In genomic region chrX:41705680-41706374, GRCh38 we compare ENCODE assay signal across 9 cellular contexts. TPM values are rescaled to one million over a fixed set of nuclear protein-coding genes. Genes with fewer than 3 reads are reported as not detected.
DNase-seq lines count a peak whose midpoint lies in the region; ATAC-seq and TF ChIP-seq lines count a peak whose summit lies in the region.
"Had no signal": no experiment of that assay in that cellular context is flagged by ENCODE, and none has a peak within 500 bp of the region (broad histone marks: within the 10 kb centered on the region; RNA-seq: fewer than 3 reads in every experiment).

No MANE protein-coding gene starts in this region.

- no peaks in the 10 kb centered on the region for H3K9me3 Mint-ChIP-seq in IgD-negative memory B cell

- peaks cover 3% of the 10 kb centered on the region for H3K36me3 Mint-ChIP-seq in IgD-negative memory B cell

- H3K4me3 ChIP-seq in GM12865 (ENCODE audit: low read depth, low read length) (no peak overlapping the region), heart left ventricle (no peak overlapping the region), HAP-1 (no peak overlapping the region)

- H3K27me3 Mint-ChIP-seq in IgD-negative memory B cell, result peaks cover 8% of the 10 kb centered on the region

- ATAC-seq in GM21390 (IDR thresholded peaks at IDR 0.05; ENCODE audit: unreplicated experiment) (peak; percentile 95), heart left ventricle (peak in 3 of 4 donors; percentile 38 to 75 (median 49))

- peak overlapping the region in 1 of 12 donors; percentile 75 for H3K27ac ChIP-seq in heart left ventricle
- H3K27ac ChIP-seq: epithelial cell of prostate had no signal

- H3K4me1 ChIP-seq in heart left ventricle, result peaks cover 0 to 21% (median 0%) of the 10 kb centered on the region in 12 donors
- peaks cover 34% of the 10 kb centered on the region for H3K4me1 ChIP-seq in HAP-1

- H3K27me3 ChIP-seq in heart left ventricle (peaks cover 0 to 3% (median 0%) of the 10 kb centered on the region in 9 donors), HAP-1 (ENCODE audit: low read depth) (no peaks in the 10 kb centered on the region)

- peak overlapping the region; percentile 5 to 92 (median 50) for H3K4me3 Mint-ChIP-seq in IgD-negative memory B cell

- TF ChIP-seq POLR2A in heart left ventricle (IDR thresholded peaks at IDR 0.05), result no peak

- H3K9me3 ChIP-seq in heart left ventricle (no peaks in the 10 kb centered on the region), HAP-1 (no peaks in the 10 kb centered on the region)

- WGBS in heart left ventricle, 4 donors, result 61 to 77% (median 75%) methylated on average over 3 of the region's 3 CpGs

- no peak for TF ChIP-seq CTCF in GM12865 (IDR thresholded peaks at IDR 0.05; ENCODE audit: insufficient read depth, low read depth, low read length, missing control alignments)
- no peak for TF ChIP-seq CTCF in heart left ventricle (IDR thresholded peaks at IDR 0.05)

- in situ Hi-C loops in HAP-1 (cut with MboI; ENCODE audit: low sequenced_read_pairs), result no loop called here

- peaks cover 28 to 46% (median 33%) of the 10 kb centered on the region in 3 donors for H3K4me1 Mint-ChIP-seq in IgD-negative memory B cell

- peak; percentile 73 for DNase-seq in GM12865 (ENCODE audit: low read depth)
- no peak for DNase-seq in heart left ventricle
- DNase-seq in NCI-H187 (lab: John Stamatoyannopoulos, UW), result no peak
- DNase-seq in HAP-1 (ENCODE audit: low spot score in 2 of 2), result no peak
- no peak for DNase-seq in stimulated activated CD4-positive, alpha-beta T cell treated with anti-CD3 and anti-CD28 coated beads, Interleukin-4, amount 100 ng/mL, for 24 hours
- no peak for DNase-seq in effector CD8-positive, alpha-beta T cell (lab: John Stamatoyannopoulos, UW)

- intact Hi-C loops in heart left ventricle (cut with DNase I), result no loop called here

- H3K36me3 ChIP-seq in heart left ventricle (no peaks in the 10 kb centered on the region), HAP-1 (replicated peaks) (no peaks in the 10 kb centered on the region)

- peak overlapping the region; percentile 13 to 64 (median 27) for H3K27ac Mint-ChIP-seq in IgD-negative memory B cell

RNA-seq across cellular contexts. Expression of gene GPR34, which starts 17.1 kb away (rescaled TPM):
- polyA plus RNA-seq in IgD-negative memory B cell (1.1 TPM), heart left ventricle (1 to 10 TPM; 1.3 to 2.1 TPM)
- total RNA-seq in heart left ventricle, result 10 to 100 TPM in 2 of 9 donors, 1 to 10 TPM in 7; 1.7 to 18.4 (median 4.1) TPM

RNA-seq across cellular contexts. Expression of gene GPR82, which starts 18.2 kb away (rescaled TPM):
- polyA plus RNA-seq in IgD-negative memory B cell, result 0.34 TPM
- under 1 TPM in 5 of 9 donors, not detected in 4; 0.08 to 0.35 (median 0.16) TPM for total RNA-seq in heart left ventricle
- under 1 TPM; 0.04 to 0.07 TPM for polyA plus RNA-seq in heart left ventricle
